Comparison of ENCODE assay signal across 1 cellular context in the genomic region with DNA sequence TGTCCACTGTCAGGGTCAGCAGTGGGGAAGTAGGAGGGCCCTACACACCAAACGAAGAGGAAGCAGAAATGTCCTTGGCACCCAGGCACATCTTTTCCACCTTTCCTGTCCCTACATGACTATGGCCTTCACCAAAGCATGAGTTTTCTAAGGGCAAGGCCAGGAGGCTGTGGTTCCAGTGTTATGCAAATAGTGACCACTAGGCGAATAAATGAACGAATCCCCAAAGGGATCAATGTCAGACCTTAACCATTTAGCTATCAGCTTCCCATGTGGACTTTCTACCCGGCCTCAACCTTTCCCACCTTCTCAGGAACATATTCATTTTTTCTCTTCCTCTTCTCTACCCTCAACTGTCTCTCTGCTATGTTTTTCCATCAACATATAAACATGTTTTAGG.
TF ChIP-seq lines count a peak whose summit lies in the region.

No MANE protein-coding gene starts in this region.

TF ChIP-seq in K562, 482 proteins besides CTCF, POLR2A, EP300 and RAD21 (continued from another document):
- TF ChIP-seq HNRNPK (IDR thresholded peaks at IDR 0.05; ENCODE audit: low read depth, low read length, poor library complexity, severe bottlenecking) (no peak), PPARD (CRISPR knock-in tag; IDR thresholded peaks at IDR 0.05) (no peak)
